ENCODE assay signal across 27 cellular contexts in genomic region chr18:30086351-30086750, GRCh38.
"Had no signal": no experiment of that assay in that cellular context is flagged by ENCODE, and none has a peak within 500 bp of the region (broad histone marks: within the 10 kb centered on the region; RNA-seq: fewer than 3 reads in every experiment).

No MANE protein-coding gene starts in this region.

- H3K4me1 Mint-ChIP-seq: activated CD4-positive, alpha-beta T cell treated with anti-CD3 and anti-CD28 coated beads for 36 hours; activated CD4-positive, alpha-beta T cell treated with anti-CD3 and anti-CD28 coated beads, Interleukin-2, amount 10 ng/mL, durations not matched to agents 24 days and 14 days; activated CD8-positive, alpha-beta memory T cell treated with anti-CD3 and anti-CD28 coated beads, Interleukin-2, amount 10 ng/mL, durations not matched to agents 7 days and 5 days; activated naive CD4-positive, alpha-beta T cell treated with anti-CD3 and anti-CD28 coated beads, Interleukin-2, amount 10 ng/mL, durations not matched to agents 7 days and 5 days; central memory CD8-positive, alpha-beta T cell had no signal

- H3K9me3 Mint-ChIP-seq: endodermal cell had no signal

- H3K27me3 Mint-ChIP-seq: activated CD4-positive, alpha-beta memory T cell treated with anti-CD3 and anti-CD28 coated beads for 36 hours; activated CD4-positive, alpha-beta T cell treated with anti-CD3 and anti-CD28 coated beads for 36 hours; activated CD4-positive, alpha-beta T cell treated with anti-CD3 and anti-CD28 coated beads, Interleukin-2, amount 10 ng/mL, durations not matched to agents 24 days and 14 days; activated CD8-positive, alpha-beta memory T cell treated with anti-CD3 and anti-CD28 coated beads, Interleukin-2, amount 10 ng/mL, durations not matched to agents 7 days and 5 days; activated naive CD4-positive, alpha-beta T cell treated with anti-CD3 and anti-CD28 coated beads, Interleukin-2, amount 10 ng/mL, durations not matched to agents 7 days and 5 days; activated naive CD8-positive, alpha-beta T cell; activated T-cell treated with anti-CD3 and anti-CD28 coated beads, Interleukin-2, amount 50 U/mL, for 24 hours; central memory CD8-positive, alpha-beta T cell; dendritic cell treated with granulocyte-macrophage colony-stimulating factor and Interleukin-4, amounts not matched to agents 40 ng/mL and 50 ng/mL, for 4 days had no signal

- H3K4me3 Mint-ChIP-seq: activated CD4-positive, alpha-beta memory T cell treated with anti-CD3 and anti-CD28 coated beads for 36 hours; activated CD4-positive, alpha-beta T cell treated with anti-CD3 and anti-CD28 coated beads for 36 hours; activated CD4-positive, alpha-beta T cell treated with anti-CD3 and anti-CD28 coated beads, Interleukin-2, amount 10 ng/mL, durations not matched to agents 24 days and 14 days; activated CD8-positive, alpha-beta memory T cell treated with anti-CD3 and anti-CD28 coated beads, Interleukin-2, amount 10 ng/mL, durations not matched to agents 7 days and 5 days; activated CD8-positive, alpha-beta T cell treated with anti-CD3 and anti-CD28 coated beads, Interleukin-2, amount 10 ng/mL, durations not matched to agents 7 days and 5 days; activated naive CD4-positive, alpha-beta T cell treated with anti-CD3 and anti-CD28 coated beads, Interleukin-2, amount 10 ng/mL, durations not matched to agents 7 days and 5 days; activated naive CD8-positive, alpha-beta T cell; activated T-cell treated with anti-CD3 and anti-CD28 coated beads, Interleukin-2, amount 50 U/mL, for 24 hours; activated T-cell treated with anti-CD3 and anti-CD28 coated beads, Interleukin-2, amount 50 U/mL, for 72 hours; central memory CD8-positive, alpha-beta T cell; dendritic cell treated with granulocyte-macrophage colony-stimulating factor and Interleukin-4, amounts not matched to agents 40 ng/mL and 50 ng/mL, for 4 days; endodermal cell had no signal

- H3K27ac Mint-ChIP-seq: activated CD4-positive, alpha-beta memory T cell treated with anti-CD3 and anti-CD28 coated beads for 36 hours; activated CD4-positive, alpha-beta T cell treated with anti-CD3 and anti-CD28 coated beads for 36 hours; activated CD4-positive, alpha-beta T cell treated with anti-CD3 and anti-CD28 coated beads, Interleukin-2, amount 10 ng/mL, durations not matched to agents 24 days and 14 days; activated CD8-positive, alpha-beta memory T cell treated with anti-CD3 and anti-CD28 coated beads, Interleukin-2, amount 10 ng/mL, durations not matched to agents 7 days and 5 days; activated CD8-positive, alpha-beta T cell treated with anti-CD3 and anti-CD28 coated beads, Interleukin-2, amount 10 ng/mL, durations not matched to agents 7 days and 5 days; activated naive CD4-positive, alpha-beta T cell treated with anti-CD3 and anti-CD28 coated beads, Interleukin-2, amount 10 ng/mL, durations not matched to agents 7 days and 5 days; activated naive CD8-positive, alpha-beta T cell; activated T-cell treated with anti-CD3 and anti-CD28 coated beads, Interleukin-2, amount 50 U/mL, for 24 hours; activated T-cell treated with anti-CD3 and anti-CD28 coated beads, Interleukin-2, amount 50 U/mL, for 72 hours; dendritic cell treated with granulocyte-macrophage colony-stimulating factor and Interleukin-4, amounts not matched to agents 40 ng/mL and 50 ng/mL, for 4 days; endodermal cell had no signal

- H3K27ac ChIP-seq: brain microvascular endothelial cell, coronary artery had no signal

- DNase-seq: activated CD4-positive, alpha-beta memory T cell treated with anti-CD3 and anti-CD28 coated beads for 36 hours; activated CD4-positive, alpha-beta T cell treated with anti-CD3 and anti-CD28 coated beads for 36 hours; activated CD4-positive, alpha-beta T cell treated with anti-CD3 and anti-CD28 coated beads, Interleukin-2, amount 10 ng/mL, durations not matched to agents 24 days and 14 days; activated CD4-positive, CD25-positive, alpha-beta regulatory T cell; activated CD4-positive, CD25-positive, alpha-beta regulatory T cell treated with anti-CD3 and anti-CD28 coated beads, Interleukin-2, amount 50 U/mL, for 72 hours; activated CD8-positive, alpha-beta memory T cell treated with anti-CD3 and anti-CD28 coated beads, Interleukin-2, amount 10 ng/mL, durations not matched to agents 7 days and 5 days; activated CD8-positive, alpha-beta memory T cell treated with anti-CD3 and anti-CD28 coated beads, Interleukin-2, amount 50 U/mL, for 4 hours; activated CD8-positive, alpha-beta T cell treated with anti-CD3 and anti-CD28 coated beads, Interleukin-2, amount 10 ng/mL, durations not matched to agents 7 days and 5 days; activated gamma-delta T cell; activated naive CD4-positive, alpha-beta T cell; activated naive CD4-positive, alpha-beta T cell treated with anti-CD3 and anti-CD28 coated beads, Interleukin-2, amount 10 ng/mL, durations not matched to agents 7 days and 5 days; activated T-cell treated with anti-CD3 and anti-CD28 coated beads, Interleukin-2, amount 50 U/mL, for 24 hours; activated T-cell treated with anti-CD3 and anti-CD28 coated beads, Interleukin-2, amount 50 U/mL, for 72 hours; amniotic stem cell; anterior cingulate cortex; brain microvascular endothelial cell; dorsolateral prefrontal cortex; effector memory CD4-positive, alpha-beta T cell; endodermal cell; foreskin fibroblast; head of caudate nucleus; T-helper 2 cell had no signal

- ATAC-seq: activated CD4-positive, alpha-beta T cell treated with anti-CD3 and anti-CD28 coated beads for 36 hours; activated CD8-positive, alpha-beta memory T cell treated with anti-CD3 and anti-CD28 coated beads, Interleukin-2, amount 10 ng/mL, durations not matched to agents 7 days and 5 days; activated CD8-positive, alpha-beta T cell treated with anti-CD3 and anti-CD28 coated beads, Interleukin-2, amount 10 ng/mL, durations not matched to agents 7 days and 5 days; activated T-cell treated with anti-CD3 and anti-CD28 coated beads, Interleukin-2, amount 50 U/mL, for 72 hours; esophagus mucosa had no signal

- H3K4me3 ChIP-seq: coronary artery, dorsolateral prefrontal cortex had no signal

- H3K36me3 Mint-ChIP-seq: activated CD4-positive, alpha-beta memory T cell treated with anti-CD3 and anti-CD28 coated beads for 36 hours; activated CD8-positive, alpha-beta memory T cell treated with anti-CD3 and anti-CD28 coated beads, Interleukin-2, amount 10 ng/mL, durations not matched to agents 7 days and 5 days; activated naive CD4-positive, alpha-beta T cell treated with anti-CD3 and anti-CD28 coated beads, Interleukin-2, amount 10 ng/mL, durations not matched to agents 7 days and 5 days; activated naive CD8-positive, alpha-beta T cell had no signal

- H3K36me3 ChIP-seq: brain microvascular endothelial cell had no signal

- H3K27me3 ChIP-seq: brain microvascular endothelial cell, dorsolateral prefrontal cortex had no signal
